Comparison of ENCODE assay signal across 8 cellular contexts in genomic region chr11:47354913-47355282, GRCh38. TPM values are rescaled to one million over a fixed set of nuclear protein-coding genes. Genes with fewer than 3 reads are reported as not detected.
DNase-seq lines count a peak whose midpoint lies in the region; ATAC-seq and TF ChIP-seq lines count a peak whose summit lies in the region.

No MANE protein-coding gene starts in this region.

- H3K4me3 ChIP-seq in AG04449 (ENCODE audit: low read depth, low read length): peak overlapping the region; percentile 36
- peak overlapping the region; percentile 78 for H3K4me3 ChIP-seq in SK-N-MC
- H3K4me3 ChIP-seq in cardiac muscle cell: peak overlapping the region; percentile 24

- no peaks in the 10 kb centered on the region for H3K27me3 ChIP-seq in cardiac muscle cell

- H3K36me3 Mint-ChIP-seq in osteocyte (ENCODE audit: unreplicated experiment): no peaks in the 10 kb centered on the region

- H3K4me3 Mint-ChIP-seq in osteocyte (ENCODE audit: unreplicated experiment): peak overlapping the region; percentile 55

- no peak for TF ChIP-seq CTCF in AG04449 (IDR thresholded peaks at IDR 0.05; ENCODE audit: insufficient read depth, low read length, missing control alignments)
- no peak for TF ChIP-seq CTCF in cardiac muscle cell (IDR thresholded peaks at IDR 0.05; ENCODE audit: low read depth, low read length)
- no peak for TF ChIP-seq CTCF in osteocyte (IDR thresholded peaks at IDR 0.05)

- CTCF ChIA-PET in AG04449 (lab: Yijun Ruan, JAX): interaction anchor here (0.6 to 7.2 kb wide), 54 partner anchors 9 to 469 kb away, joined by 3 to 99 read pairs (median 5); partner anchors contain the start of genes ACP2, ARFGAP2, DDB2 and NR1H3

- H3K4me1 ChIP-seq in cardiac muscle cell (ENCODE audit: low read depth): peaks cover 47% of the 10 kb centered on the region

- no peaks in the 10 kb centered on the region for H3K27me3 Mint-ChIP-seq in osteocyte (ENCODE audit: unreplicated experiment)

- H3K9me3 ChIP-seq in SK-N-MC (ENCODE audit: low read depth, low read length): no peaks in the 10 kb centered on the region
- H3K9me3 ChIP-seq in cardiac muscle cell (ENCODE audit: low read depth): no peaks in the 10 kb centered on the region

- no peak overlapping the region for H3K9ac ChIP-seq in SK-N-MC (ENCODE audit: insufficient read length)

- H3K36me3 ChIP-seq in SK-N-MC (ENCODE audit: insufficient read depth, low read length): no peaks in the 10 kb centered on the region
- peaks cover under 1% of the 10 kb centered on the region for H3K36me3 ChIP-seq in cardiac muscle cell

- DNase-seq in AG04449 (ENCODE audit: low read depth, low spot score) (no peak), SK-N-MC (ENCODE audit: low read depth, low spot score) (no peak), cardiac muscle cell (ENCODE audit: low read depth in 1 of 2, low spot score in 1 of 2) (peak in 1 of 2 donors; percentile 22), osteocyte (ENCODE audit: extremely low spot score, unreplicated experiment) (no peak), NCI-H187 (lab: John Stamatoyannopoulos, UW) (no peak), HUDEP-2 (lab: John Stamatoyannopoulos, UW; ENCODE audit: unreplicated experiment in 76 of 76) (no peak), NCI-H82 (lab: John Stamatoyannopoulos, UW) (no peak)

- no peak for ATAC-seq in GM18519 (IDR thresholded peaks at IDR 0.05; ENCODE audit: low FRiP score, unreplicated experiment)

- no peak overlapping the region for H3K27ac Mint-ChIP-seq in osteocyte (ENCODE audit: unreplicated experiment)

- H3K27ac ChIP-seq in SK-N-MC: no peak overlapping the region
- peak overlapping the region; percentile 96 for H3K27ac ChIP-seq in cardiac muscle cell

- POLR2A ChIA-PET in AG04449 (lab: Yijun Ruan, JAX): no interaction called here

- peaks cover 4% of the 10 kb centered on the region for H3K4me1 Mint-ChIP-seq in osteocyte (ENCODE audit: unreplicated experiment)

- H3K9me3 Mint-ChIP-seq in osteocyte (ENCODE audit: unreplicated experiment): no peaks in the 10 kb centered on the region

RNA-seq across cellular contexts. Expression of gene MYBPC3, which starts 2.4 kb away (rescaled TPM):
- total RNA-seq in cardiac muscle cell (489 and 605 TPM in 2 replicates), osteocyte (not detected in 2 replicates)
- polyA plus RNA-seq in cardiac muscle cell: 476 and 751 TPM in 2 replicates

RNA-seq across cellular contexts. Expression of gene SPI1, which starts 23.4 kb away (rescaled TPM):
- total RNA-seq in cardiac muscle cell: not detected in 2 replicates
- polyA plus RNA-seq in cardiac muscle cell: 0.56 and 1.3 TPM in 2 replicates
- total RNA-seq in osteocyte: not detected in 2 replicates

RNA-seq across cellular contexts. Expression of gene SLC39A13, which starts 53.5 kb away (rescaled TPM):
- total RNA-seq in cardiac muscle cell (71.7 and 79.4 TPM in 2 replicates), osteocyte (95.4 and 98.7 TPM in 2 replicates)
- polyA plus RNA-seq in cardiac muscle cell: 80.8 and 86.6 TPM in 2 replicates

Comparison
In these comparisons a context has a peak if more than half of its experiments do, and no peak if none do; other contexts are left out.
1. H3K4me3 ChIP-seq: peak in every context shown above with its lines; median percentile 78 in SK-N-MC; 36 in AG04449; 24 in cardiac muscle cell.
2. RNA of gene MYBPC3, which starts 2.4 kb away (total RNA-seq): 489 to 605 TPM in cardiac muscle cell; not detected in osteocyte; every median in the first group is over 100 times any median in the second.